26 cellular contexts compared by ENCODE assay signal in the genomic region with DNA sequence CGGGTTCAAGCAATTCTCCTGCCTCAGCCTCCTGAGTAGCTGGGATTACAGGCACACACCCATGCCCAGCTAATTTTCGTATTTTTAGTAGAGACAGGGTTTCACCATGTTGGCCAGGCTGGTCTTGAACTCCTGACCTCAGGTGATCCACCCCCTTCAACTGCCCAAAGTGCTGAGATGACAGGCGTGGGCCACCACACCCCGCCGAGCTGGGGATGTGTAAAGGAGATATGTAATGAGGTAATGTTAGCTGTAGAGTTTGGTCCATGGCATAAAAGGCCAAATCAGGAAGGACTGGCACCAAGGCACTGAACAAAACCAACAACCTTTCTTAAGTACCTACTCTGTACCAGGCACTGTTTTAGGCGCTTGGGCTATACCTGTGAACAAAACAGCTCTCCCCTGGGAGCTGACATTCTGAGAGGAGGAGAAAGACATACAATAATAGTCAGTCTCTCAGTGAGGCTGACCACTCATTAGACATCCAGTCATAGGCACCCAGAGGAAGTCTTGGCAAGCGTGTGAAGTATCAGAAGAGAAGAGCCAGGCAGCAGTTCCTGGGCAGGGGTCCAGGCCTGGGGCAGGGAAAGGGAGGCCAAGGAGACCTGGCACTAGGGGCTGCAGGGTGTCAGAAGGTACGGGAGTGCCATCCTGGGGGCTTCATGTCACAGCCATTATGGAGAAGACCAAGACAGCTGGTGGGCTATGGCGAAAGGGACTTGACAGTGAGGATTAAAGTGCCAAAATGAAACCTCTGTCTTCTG.
"Had no signal": no experiment of that assay in that cellular context is flagged by ENCODE, and none has a peak within 500 bp of the region (broad histone marks: within the 10 kb centered on the region; RNA-seq: fewer than 3 reads in every experiment).

No MANE protein-coding gene starts in this region.

- H3K4me1 Mint-ChIP-seq: activated B cell treated with CpG ODN at 0.5 μM for 24 hours; activated CD4-positive, alpha-beta T cell treated with anti-CD3 and anti-CD28 coated beads, Interleukin-2, amount 10 ng/mL, durations not matched to agents 7 days and 5 days; activated T-helper 17 cell treated with anti-CD3 and anti-CD28 coated beads, Interleukin-2, amount 50 U/mL, for 72 hours had no signal

- DNase-seq: activated B cell treated with CpG ODN at 0.5 μM for 24 hours; activated CD4-positive, alpha-beta memory T cell treated with anti-CD3 and anti-CD28 coated beads for 36 hours; activated CD4-positive, alpha-beta T cell treated with anti-CD3 and anti-CD28 coated beads, Interleukin-2, amount 10 ng/mL, durations not matched to agents 7 days and 5 days; activated CD8-positive, alpha-beta memory T cell treated with anti-CD3 and anti-CD28 coated beads for 24 hours; activated gamma-delta T cell; activated naive CD4-positive, alpha-beta T cell treated with anti-CD3 and anti-CD28 coated beads for 36 hours; activated T-cell treated with anti-CD3 and anti-CD28 coated beads, Interleukin-2, amount 50 U/mL, for 48 hours; amygdala; Karpas-422; NCI-H1105 treated with DMSO at 0.1 percent for 48 hours; NCI-H1436 treated with DMSO at 0.1 percent for 48 hours; NCI-H187 treated with DMSO at 0.1 percent for 48 hours; NCI-H2171; NCI-H226; NCI-H526; NCI-H82; Peyer's patch; SHP77 treated with DMSO at 0.1 percent for 48 hours; T1000 had no signal

- H3K27ac Mint-ChIP-seq: activated B cell treated with CpG ODN at 0.5 μM for 24 hours; activated CD4-positive, alpha-beta memory T cell treated with anti-CD3 and anti-CD28 coated beads for 36 hours; activated CD4-positive, alpha-beta T cell treated with anti-CD3 and anti-CD28 coated beads, Interleukin-2, amount 10 ng/mL, durations not matched to agents 7 days and 5 days; activated naive CD4-positive, alpha-beta T cell treated with anti-CD3 and anti-CD28 coated beads for 36 hours; activated naive CD8-positive, alpha-beta T cell; activated T-helper 17 cell treated with anti-CD3 and anti-CD28 coated beads, Interleukin-2, amount 50 U/mL, for 72 hours; T-helper 1 cell treated with Interleukin-12 subunit alpha and Interleukin-12 subunit beta and Interleukin-4 antibody, amounts not matched to agents 30 μg/mL and 1 μg/mL, for 36 hours had no signal

- H3K4me3 ChIP-seq: Peyer's patch had no signal

- H3K27me3 ChIP-seq: Peyer's patch had no signal

- ATAC-seq: activated T-helper 17 cell treated with anti-CD3 and anti-CD28 coated beads, Interleukin-2, amount 50 U/mL, for 72 hours had no signal

- H3K27ac ChIP-seq: Peyer's patch, RWPE1 had no signal

- H3K4me1 ChIP-seq: Peyer's patch had no signal

- H3K4me3 Mint-ChIP-seq: activated B cell treated with CpG ODN at 0.5 μM for 24 hours; activated CD4-positive, alpha-beta memory T cell treated with anti-CD3 and anti-CD28 coated beads for 36 hours; activated CD4-positive, alpha-beta T cell treated with anti-CD3 and anti-CD28 coated beads, Interleukin-2, amount 10 ng/mL, durations not matched to agents 7 days and 5 days; activated naive CD4-positive, alpha-beta T cell treated with anti-CD3 and anti-CD28 coated beads for 36 hours; activated naive CD8-positive, alpha-beta T cell; activated T-helper 17 cell treated with anti-CD3 and anti-CD28 coated beads, Interleukin-2, amount 50 U/mL, for 72 hours; brain; T-helper 1 cell treated with Interleukin-12 subunit alpha and Interleukin-12 subunit beta and Interleukin-4 antibody, amounts not matched to agents 30 μg/mL and 1 μg/mL, for 36 hours had no signal

- H3K36me3 ChIP-seq: Peyer's patch had no signal

- H3K27me3 Mint-ChIP-seq: activated CD4-positive, alpha-beta T cell treated with anti-CD3 and anti-CD28 coated beads, Interleukin-2, amount 10 ng/mL, durations not matched to agents 7 days and 5 days had no signal

- FAIRE-seq: astrocyte, TTC549 had no signal

- H3K9me3 Mint-ChIP-seq: activated B cell treated with CpG ODN at 0.5 μM for 24 hours; activated CD4-positive, alpha-beta memory T cell treated with anti-CD3 and anti-CD28 coated beads for 36 hours; activated CD4-positive, alpha-beta T cell treated with anti-CD3 and anti-CD28 coated beads, Interleukin-2, amount 10 ng/mL, durations not matched to agents 7 days and 5 days; activated naive CD4-positive, alpha-beta T cell treated with anti-CD3 and anti-CD28 coated beads for 36 hours; activated T-helper 17 cell treated with anti-CD3 and anti-CD28 coated beads, Interleukin-2, amount 50 U/mL, for 72 hours; T-helper 1 cell treated with Interleukin-12 subunit alpha and Interleukin-12 subunit beta and Interleukin-4 antibody, amounts not matched to agents 30 μg/mL and 1 μg/mL, for 36 hours had no signal

- H3K36me3 Mint-ChIP-seq: activated CD4-positive, alpha-beta memory T cell treated with anti-CD3 and anti-CD28 coated beads for 36 hours; activated naive CD8-positive, alpha-beta T cell; brain had no signal

- H3K9me3 ChIP-seq: Peyer's patch had no signal
